In genomic region chr5:118611332-118611945, GRCh38 we compare ENCODE assay signal across 9 cellular contexts.
DNase-seq lines count a peak whose midpoint lies in the region; ATAC-seq and TF ChIP-seq lines count a peak whose summit lies in the region.
"Had no signal": no experiment of that assay in that cellular context is flagged by ENCODE, and none has a peak within 500 bp of the region (broad histone marks: within the 10 kb centered on the region; RNA-seq: fewer than 3 reads in every experiment).

No MANE protein-coding gene starts in this region.

- H3K27me3 ChIP-seq in adrenal gland (no peaks in the 10 kb centered on the region), mesenchymal stem cell (ENCODE audit: control insufficient read depth in 1 of 2, insufficient read depth in 1 of 2, low read length in 2 of 2) (no peaks in the 10 kb centered on the region)

- H3K4me3 ChIP-seq in adrenal gland (no peak overlapping the region), mesenchymal stem cell (ENCODE audit: insufficient read depth in 1 of 2, low read depth in 1 of 2, low read length in 2 of 2) (no peak overlapping the region)

- H3K23ac ChIP-seq in mesenchymal stem cell (ENCODE audit: low read length in 2 of 2), result no peak overlapping the region

- TF ChIP-seq CTCF in adrenal gland (IDR thresholded peaks at IDR 0.05) (peak in 4 of 6 experiments; percentile 17 to 32 (median 22)), natural killer cell (IDR thresholded peaks at IDR 0.05) (no peak)

- H3K4me1 ChIP-seq in adrenal gland (replicated peaks in 1 of 2) (no peaks in the 10 kb centered on the region), mesenchymal stem cell (ENCODE audit: control insufficient read depth, insufficient read depth, low read depth, low read length) (peaks cover 2% of the 10 kb centered on the region)

- H3K27ac ChIP-seq in adrenal gland (no peak overlapping the region), mesenchymal stem cell (ENCODE audit: low read length, poor library complexity, severe bottlenecking) (no peak overlapping the region)

- H2AK5ac ChIP-seq in mesenchymal stem cell (ENCODE audit: low read length, severe bottlenecking), result no peak overlapping the region

- no peaks in the 10 kb centered on the region for H3K4me1 Mint-ChIP-seq in natural killer cell
- H3K4me1 Mint-ChIP-seq: naive B cell had no signal

- H3K79me1 ChIP-seq in mesenchymal stem cell (replicated peaks; ENCODE audit: low read length, poor library complexity, severe bottlenecking), result no peaks in the 10 kb centered on the region

- WGBS in adrenal gland, 4 donors, result 79 to 90% (median 86%) methylated on average over 5 of the region's 5 CpGs
- 73% methylated on average over 4 of the region's 5 CpGs for WGBS in mesenchymal stem cell

- H2AFZ ChIP-seq in mesenchymal stem cell (ENCODE audit: low read depth, low read length), result no peak overlapping the region

- no peak overlapping the region for H2BK120ac ChIP-seq in mesenchymal stem cell (ENCODE audit: low read depth, low read length)

- H4K91ac ChIP-seq in mesenchymal stem cell (ENCODE audit: low read length), result no peak overlapping the region

- no peak overlapping the region for H4K8ac ChIP-seq in mesenchymal stem cell (ENCODE audit: low read length)

- no peaks in the 10 kb centered on the region for H3K36me3 Mint-ChIP-seq in natural killer cell
- H3K36me3 Mint-ChIP-seq: naive B cell had no signal

- H3K9me3 ChIP-seq in adrenal gland (replicated peaks in 1 of 3) (no peaks in the 10 kb centered on the region), mesenchymal stem cell (ENCODE audit: control insufficient read depth, low read length) (no peaks in the 10 kb centered on the region)

- H3K14ac ChIP-seq in mesenchymal stem cell (ENCODE audit: low read length in 2 of 2), result no peak overlapping the region

- DNase-seq in NCI-H1694 (lab: John Stamatoyannopoulos, UW) (peak; percentile 24), NCI-H1694 treated with DMSO at 0.1 percent for 48 hours (lab: John Stamatoyannopoulos, UW) (no peak), HPDE6-E6E7 (ENCODE audit: extremely low spot score) (peak; percentile 4), adrenal gland (peak in 1 of 7 donors; percentile 6), mesenchymal stem cell (peak; percentile 23), amygdala (lab: John Stamatoyannopoulos, UW) (no peak), NCI-H2227 treated with DMSO at 0.1 percent for 48 hours (lab: John Stamatoyannopoulos, UW) (no peak), natural killer cell (no peak)
- DNase-seq: naive B cell had no signal

- H3K9ac ChIP-seq in mesenchymal stem cell (ENCODE audit: low read length), result no peak overlapping the region

- H2BK12ac ChIP-seq in mesenchymal stem cell (ENCODE audit: low read length in 2 of 2), result no peak overlapping the region

- no peak overlapping the region for H3K27ac Mint-ChIP-seq in natural killer cell
- H3K27ac Mint-ChIP-seq: naive B cell had no signal

- no peak overlapping the region for H2BK15ac ChIP-seq in mesenchymal stem cell (ENCODE audit: low read depth, poor library complexity, severe bottlenecking)

- peaks cover 2 to 6% of the 10 kb centered on the region in 2 donors for H3K9me3 Mint-ChIP-seq in natural killer cell
- H3K9me3 Mint-ChIP-seq: naive B cell had no signal

- no peaks in the 10 kb centered on the region for H3K27me3 Mint-ChIP-seq in natural killer cell (ENCODE audit: low read depth in 2 of 2)

- intact Hi-C loops in adrenal gland (cut with DNase I), result no loop called here
- intact Hi-C loops in natural killer cell (cut with micrococcal nuclease), result no loop called here

- ATAC-seq in natural killer cell, result no peak

- no peaks in the 10 kb centered on the region for H3K36me3 ChIP-seq in adrenal gland (replicated peaks in 1 of 2)
- no peaks in the 10 kb centered on the region for H3K36me3 ChIP-seq in mesenchymal stem cell (ENCODE audit: control insufficient read depth in 1 of 2, insufficient read depth in 2 of 2, low read depth in 1 of 2, low read length in 2 of 2)

- no peak overlapping the region for H3K4me2 ChIP-seq in mesenchymal stem cell (ENCODE audit: low read length, poor library complexity, severe bottlenecking)

- H3K4me3 Mint-ChIP-seq in natural killer cell, result no peak overlapping the region
- H3K4me3 Mint-ChIP-seq: naive B cell had no signal

- no peak for TF ChIP-seq POLR2A in adrenal gland (IDR thresholded peaks at IDR 0.05)

- H2BK5ac ChIP-seq in mesenchymal stem cell (ENCODE audit: low read depth, low read length, poor library complexity, severe bottlenecking), result no peak overlapping the region

- no peak overlapping the region for H3K4ac ChIP-seq in mesenchymal stem cell (ENCODE audit: low read depth in 1 of 2, low read length in 2 of 2)

- H3K18ac ChIP-seq in mesenchymal stem cell (ENCODE audit: low read depth in 1 of 2, low read length in 2 of 2), result no peak overlapping the region

Comparison
In these comparisons a context has a peak if more than half of its experiments do, and no peak if none do; other contexts are left out.
1. DNase-seq: peak in NCI-H1694 (single experiment), HPDE6-E6E7 (single experiment) and mesenchymal stem cell (single experiment); none in NCI-H1694 treated with DMSO at 0.1 percent for 48 hours (single experiment), amygdala (0 of 56), NCI-H2227 treated with DMSO at 0.1 percent for 48 hours (single experiment) and natural killer cell (single experiment).